ENCODE assay signal across 24 cellular contexts in genomic region chr15:35481064-35481463, GRCh38.
"Had no signal": no experiment of that assay in that cellular context is flagged by ENCODE, and none has a peak within 500 bp of the region (broad histone marks: within the 10 kb centered on the region; RNA-seq: fewer than 3 reads in every experiment).

No MANE protein-coding gene starts in this region.

- ATAC-seq: activated naive CD4-positive, alpha-beta T cell treated with anti-CD3 and anti-CD28 coated beads, Interleukin-2, amount 50 U/mL, for 72 hours; activated T-cell treated with anti-CD3 and anti-CD28 coated beads, Interleukin-2, amount 50 U/mL, for 72 hours; gastrocnemius medialis; left cardiac atrium; naive thymus-derived CD4-positive, alpha-beta T cell; right cardiac atrium; stimulated activated naive CD8-positive, alpha-beta T cell treated with anti-CD3 and anti-CD28 coated beads, Interleukin-15, Interleukin-2, amounts not matched to agents 100 U/mL and 50 U/mL, for 24 hours had no signal

- H3K4me2 ChIP-seq: hepatocyte had no signal

- H3K79me2 ChIP-seq: hepatocyte had no signal

- H3K4me1 ChIP-seq: breast epithelium, colonic mucosa, spleen, testis had no signal

- H3K27ac ChIP-seq: breast epithelium, colonic mucosa, gastrocnemius medialis, hepatocyte, spleen, testis, transverse colon had no signal

- H3K9me3 ChIP-seq: colonic mucosa, gastrocnemius medialis, testis, transverse colon had no signal

- H3K27ac Mint-ChIP-seq: activated T-cell treated with anti-CD3 and anti-CD28 coated beads, Interleukin-2, amount 50 U/mL, for 72 hours; naive thymus-derived CD4-positive, alpha-beta T cell; T-helper 2 cell treated with Interferon-gamma antibody and Interleukin-4, amounts not matched to agents 5 μg/mL and 100 μg/mL, for 36 hours had no signal

- FAIRE-seq: keratinocyte, urothelium cell line had no signal

- H3K4me3 Mint-ChIP-seq: activated T-cell treated with anti-CD3 and anti-CD28 coated beads, Interleukin-2, amount 50 U/mL, for 72 hours; naive thymus-derived CD4-positive, alpha-beta T cell; T-helper 2 cell treated with Interferon-gamma antibody and Interleukin-4, amounts not matched to agents 5 μg/mL and 100 μg/mL, for 36 hours had no signal

- H3K4me3 ChIP-seq: breast epithelium, colonic mucosa, gastrocnemius medialis, hepatocyte, spleen, testis, transverse colon had no signal

- H3K36me3 ChIP-seq: breast epithelium, colonic mucosa, gastrocnemius medialis, transverse colon had no signal

- H3K27me3 Mint-ChIP-seq: naive thymus-derived CD4-positive, alpha-beta T cell had no signal

- H2AFZ ChIP-seq: hepatocyte had no signal

- DNase-seq: activated CD4-positive, alpha-beta T cell treated with anti-CD3 and anti-CD28 coated beads for 4 hours; activated CD4-positive, alpha-beta T cell treated with anti-CD3 and anti-CD28 coated beads, Interleukin-2, amount 50 U/mL, for 4 hours; activated naive CD4-positive, alpha-beta T cell; activated T-cell treated with anti-CD3 and anti-CD28 coated beads for 4 hours; activated T-cell treated with anti-CD3 and anti-CD28 coated beads, Interleukin-2, amount 50 U/mL, for 72 hours; colonic mucosa; effector CD8-positive, alpha-beta T cell; gastrocnemius medialis; glutamatergic neuron; left cardiac atrium; midbrain; naive thymus-derived CD4-positive, alpha-beta T cell; posterior cingulate gyrus; right cardiac atrium; spleen; stimulated activated naive CD8-positive, alpha-beta T cell treated with anti-CD3 and anti-CD28 coated beads, Interleukin-15, Interleukin-2, amounts not matched to agents 100 U/mL and 50 U/mL, for 24 hours; testis; transverse colon had no signal

- H3K27me3 ChIP-seq: breast epithelium, colonic mucosa, gastrocnemius medialis, hepatocyte, spleen, testis, transverse colon had no signal
